1 cellular context compared by ENCODE assay signal in genomic region chr3:44338010-44338827, GRCh38.
TF ChIP-seq lines count a peak whose summit lies in the region.

Gene TCAIM, plus strand, starts transcription at chr3:44338766. Its CDS starts 16,017 bp downstream, at chr3:44354783.

TF ChIP-seq in A549, 52 proteins besides CTCF, POLR2A, EP300 and RAD21 (continued from another document):
- peak; percentile 87 for TF ChIP-seq E2F6 (IDR thresholded peaks at IDR 0.05; ENCODE audit: borderline replicate concordance, low read depth)
- no peak for TF ChIP-seq ZFP36 (IDR thresholded peaks at IDR 0.05; ENCODE audit: borderline replicate concordance, partially characterized antibody)
- TF ChIP-seq PHF8 (IDR thresholded peaks at IDR 0.05; ENCODE audit: borderline replicate concordance, low read depth) = peak; percentile 86; the same call in 1 of the 2 replicates
- TF ChIP-seq HES2 (IDR thresholded peaks at IDR 0.05) = no peak
- peak; percentile 97 for TF ChIP-seq MAFK (IDR thresholded peaks at IDR 0.05; ENCODE audit: partially characterized antibody)
- peak; percentile 66; the same call in 1 of the 2 replicates for TF ChIP-seq ATOH8 (CRISPR knock-in tag; IDR thresholded peaks at IDR 0.05; ENCODE audit: low read depth)
- TF ChIP-seq JUN (IDR thresholded peaks at IDR 0.05) = peak; percentile 65 to 83; a peak in 4 of 5 replicates
- no peak for TF ChIP-seq POLR2AphosphoS2 (conservative IDR thresholded peaks at IDR 0.05; ENCODE audit: low read length)
- no peak for TF ChIP-seq SREBF2 (IDR thresholded peaks at IDR 0.05)
- TF ChIP-seq RNF2 (IDR thresholded peaks at IDR 0.05; ENCODE audit: borderline replicate concordance, low read depth) = no peak
- TF ChIP-seq TP53 (CRISPR knock-in tag; IDR thresholded peaks at IDR 0.05) = no peak
- no peak for TF ChIP-seq ELK1 (IDR thresholded peaks at IDR 0.05; ENCODE audit: low read depth, low read length)
- no peak; the same call in 1 of the 2 replicates for TF ChIP-seq GATA3 (IDR thresholded peaks at IDR 0.05; ENCODE audit: borderline replicate concordance)
- TF ChIP-seq NPAS2 (CRISPR knock-in tag; IDR thresholded peaks at IDR 0.05; ENCODE audit: borderline replicate concordance) = no peak
- no peak for TF ChIP-seq RARB (CRISPR knock-in tag; IDR thresholded peaks at IDR 0.05)
- TF ChIP-seq MAZ (IDR thresholded peaks at IDR 0.05; ENCODE audit: borderline replicate concordance, low read depth, low read length) = no peak
TF ChIP-seq in A549: peak in this region for 11.
